25 cellular contexts compared by ENCODE assay signal in the genomic region with DNA sequence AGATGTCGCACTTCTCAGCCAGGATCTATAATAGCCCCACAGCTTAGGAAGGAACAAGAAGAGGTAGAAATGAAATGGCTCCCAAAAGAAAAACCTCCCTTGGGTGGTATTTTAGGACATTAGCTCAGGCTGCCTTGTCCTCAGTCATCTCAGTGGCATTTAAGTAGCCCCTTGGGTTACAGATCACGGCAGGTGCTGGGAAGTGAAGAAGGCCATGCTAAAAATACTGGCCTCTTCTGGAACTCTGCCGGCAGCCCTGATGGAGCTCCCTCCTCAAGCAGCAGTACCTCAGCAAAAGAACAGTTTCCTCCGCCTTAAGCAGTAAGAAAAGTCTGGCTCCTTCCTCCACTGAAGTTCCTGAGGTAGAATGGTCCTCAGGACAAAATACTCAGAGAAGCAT. TPM values are rescaled to one million over a fixed set of nuclear protein-coding genes. Genes with fewer than 3 reads are reported as not detected.
DNase-seq lines count a peak whose midpoint lies in the region; ATAC-seq and TF ChIP-seq lines count a peak whose summit lies in the region.
"Had no signal": no experiment of that assay in that cellular context is flagged by ENCODE, and none has a peak within 500 bp of the region (broad histone marks: within the 10 kb centered on the region; RNA-seq: fewer than 3 reads in every experiment).

No MANE protein-coding gene starts in this region.

- H3K4me3 ChIP-seq in colonic mucosa = no peak overlapping the region
- peak overlapping the region; percentile 28 for H3K4me3 ChIP-seq in psoas muscle
- H3K4me3 ChIP-seq: BLaER1, GM12878, HAP-1, MG63, PC-9 had no signal

- ATAC-seq in left ventricle myocardium superior = peak; percentile 31
- ATAC-seq in Right ventricle myocardium inferior = no peak
- peak; percentile 86 to 96 (median 94) for ATAC-seq in psoas muscle
- ATAC-seq in GM21447 (IDR thresholded peaks at IDR 0.05; ENCODE audit: unreplicated experiment) = no peak
- ATAC-seq: GM12878 had no signal

- H3K27ac Mint-ChIP-seq in activated CD4-positive, alpha-beta memory T cell treated with anti-CD3 and anti-CD28 coated beads for 36 hours = no peak overlapping the region
- H3K27ac Mint-ChIP-seq: CD4-positive, CD25-positive, alpha-beta regulatory T cell; HFFc6 had no signal

- no peak overlapping the region for H3K4me3 Mint-ChIP-seq in activated CD4-positive, alpha-beta memory T cell treated with anti-CD3 and anti-CD28 coated beads for 36 hours
- H3K4me3 Mint-ChIP-seq: CD4-positive, CD25-positive, alpha-beta regulatory T cell; HFFc6 had no signal

- H3K36me3 ChIP-seq in colonic mucosa (no peaks in the 10 kb centered on the region), psoas muscle (ENCODE audit: insufficient read depth in 1 of 2, low read depth in 1 of 2) (no peaks in the 10 kb centered on the region)
- H3K36me3 ChIP-seq: BLaER1, HAP-1, MG63 had no signal

- no peaks in the 10 kb centered on the region for H3K9me3 ChIP-seq in colonic mucosa
- H3K9me3 ChIP-seq in psoas muscle = no peaks in the 10 kb centered on the region
- H3K9me3 ChIP-seq: BLaER1, HAP-1, MG63 had no signal

- no peak for DNase-seq in left ventricle myocardium superior
- DNase-seq in Right ventricle myocardium inferior (ENCODE audit: missing footprints) = no peak
- no peak for DNase-seq in colonic mucosa
- peak; percentile 29 to 83 for DNase-seq in psoas muscle
- DNase-seq in NCI-H2029 (lab: John Stamatoyannopoulos, UW) = no peak
- no peak for DNase-seq in activated CD4-positive, alpha-beta memory T cell treated with anti-CD3 and anti-CD28 coated beads for 36 hours
- DNase-seq: 8988T; ACHN; CD4-positive, CD25-positive, alpha-beta regulatory T cell; DMS153; GOT3; HFFc6; KBM-7; MG63; NCI-H1105 treated with DMSO at 0.1 percent for 48 hours; NCI-H146; NCI-H1930; NCI-H2227 treated with DMSO at 0.1 percent for 48 hours; NCI-H526 treated with DMSO at 0.1 percent for 48 hours; PC-9; Right ventricle myocardium superior had no signal

- CTCF ChIA-PET in activated CD4-positive, alpha-beta memory T cell treated with anti-CD3 and anti-CD28 coated beads for 36 hours (lab: Charles Lee) = interaction anchor here (1.6 kb wide), 1 partner anchor 12 kb away, joined by 6 read pairs; no protein-coding TSS in a partner anchor

- H3K27me3 ChIP-seq in colonic mucosa (no peaks in the 10 kb centered on the region), psoas muscle (ENCODE audit: insufficient read depth in 3 of 3, low read length in 2 of 3) (no peaks in the 10 kb centered on the region)
- H3K27me3 ChIP-seq: MG63 had no signal

- intact Hi-C loops in left ventricle myocardium superior (cut with micrococcal nuclease) (no loop called here), Right ventricle myocardium inferior (cut with DNase I) (no loop called here), colonic mucosa (cut with DNase I) (loop anchor here (10.0 kb wide), 2 partner anchors 140 to 250 kb away; no protein-coding TSS in a partner anchor), psoas muscle (cut with DNase I) (loop anchor here in 1 of 2 donors (1.0 kb wide), 1 partner anchor 31 kb away; no protein-coding TSS in a partner anchor)
- intact Hi-C loops in activated CD4-positive, alpha-beta memory T cell treated with anti-CD3 and anti-CD28 coated beads for 36 hours (cut with micrococcal nuclease) = no loop called here

- peaks cover 15% of the 10 kb centered on the region for H3K27me3 Mint-ChIP-seq in activated CD4-positive, alpha-beta memory T cell treated with anti-CD3 and anti-CD28 coated beads for 36 hours

- H3K4me1 ChIP-seq in colonic mucosa (peaks cover 7% of the 10 kb centered on the region), psoas muscle (peaks cover 13% of the 10 kb centered on the region)
- H3K4me1 ChIP-seq: BLaER1 had no signal

- POLR2A ChIA-PET in activated CD4-positive, alpha-beta memory T cell treated with anti-CD3 and anti-CD28 coated beads for 36 hours (lab: Charles Lee) = no interaction called here

- no peak for TF ChIP-seq CTCF in colonic mucosa (IDR thresholded peaks at IDR 0.05)
- no peak for TF ChIP-seq CTCF in psoas muscle (IDR thresholded peaks at IDR 0.05)

- no peak overlapping the region for H3K9ac ChIP-seq in colonic mucosa (ENCODE audit: low read depth in 2 of 2, low read length in 2 of 2)
- H3K9ac ChIP-seq: BLaER1 had no signal

- H3K27ac ChIP-seq in colonic mucosa (peak overlapping the region; percentile 41), psoas muscle (peak overlapping the region; percentile 93)
- H3K27ac ChIP-seq: BLaER1, PC-9 had no signal

- no peaks in the 10 kb centered on the region for H3K9me3 Mint-ChIP-seq in activated CD4-positive, alpha-beta memory T cell treated with anti-CD3 and anti-CD28 coated beads for 36 hours
- H3K9me3 Mint-ChIP-seq: CD4-positive, CD25-positive, alpha-beta regulatory T cell had no signal

- WGBS in psoas muscle, 3 donors = 34 to 51% (median 35%) methylated on average over 4 of the region's 4 CpGs

- no peaks in the 10 kb centered on the region for H3K36me3 Mint-ChIP-seq in activated CD4-positive, alpha-beta memory T cell treated with anti-CD3 and anti-CD28 coated beads for 36 hours
- H3K36me3 Mint-ChIP-seq: CD4-positive, CD25-positive, alpha-beta regulatory T cell had no signal

- H3K4me1 Mint-ChIP-seq in activated CD4-positive, alpha-beta memory T cell treated with anti-CD3 and anti-CD28 coated beads for 36 hours (ENCODE audit: low read depth) = no peaks in the 10 kb centered on the region
- H3K4me1 Mint-ChIP-seq: CD4-positive, CD25-positive, alpha-beta regulatory T cell had no signal

RNA-seq across cellular contexts. Expression of a gene that starts 7.3 kb away (rescaled TPM):
- total RNA-seq in left ventricle myocardium superior = 14,056 TPM
- 13,805 TPM for total RNA-seq in Right ventricle myocardium inferior
- 100 to 1,000 TPM; 423 to 769 TPM for total RNA-seq in colonic mucosa
- 1,000 to 10,000 TPM; 1,097 to 5,131 (median 2,563) TPM for total RNA-seq in psoas muscle
- 1,000 to 10,000 TPM; 1,146 to 4,515 (median 3,805) TPM for polyA plus RNA-seq in psoas muscle
- total RNA-seq in activated CD4-positive, alpha-beta memory T cell treated with anti-CD3 and anti-CD28 coated beads for 36 hours = 10 to 100 TPM; 10.8 to 11.4 TPM

Comparison
In these comparisons a context has a peak if more than half of its experiments do, and no peak if none do; other contexts are left out.
1. ATAC-seq: peak in left ventricle myocardium superior (single experiment) and psoas muscle (4 of 4); none in Right ventricle myocardium inferior (single experiment) and GM21447 (single experiment).
2. DNase-seq: peak in psoas muscle (2 of 2); none in left ventricle myocardium superior (single experiment), Right ventricle myocardium inferior (single experiment), colonic mucosa (single experiment), NCI-H2029 (single experiment) and activated CD4-positive, alpha-beta memory T cell treated with anti-CD3 and anti-CD28 coated beads for 36 hours (single experiment).
3. RNA of a gene that starts 7.3 kb away (total RNA-seq): 14,056 TPM in left ventricle myocardium superior (single experiment), 13,805 TPM in Right ventricle myocardium inferior (single experiment), 1,097 to 5,131 TPM in psoas muscle and 423 to 769 TPM in colonic mucosa; 10.8 to 11.4 TPM in activated CD4-positive, alpha-beta memory T cell treated with anti-CD3 and anti-CD28 coated beads for 36 hours; every median in the first group is over 10 times any median in the second.